In the genomic region with DNA sequence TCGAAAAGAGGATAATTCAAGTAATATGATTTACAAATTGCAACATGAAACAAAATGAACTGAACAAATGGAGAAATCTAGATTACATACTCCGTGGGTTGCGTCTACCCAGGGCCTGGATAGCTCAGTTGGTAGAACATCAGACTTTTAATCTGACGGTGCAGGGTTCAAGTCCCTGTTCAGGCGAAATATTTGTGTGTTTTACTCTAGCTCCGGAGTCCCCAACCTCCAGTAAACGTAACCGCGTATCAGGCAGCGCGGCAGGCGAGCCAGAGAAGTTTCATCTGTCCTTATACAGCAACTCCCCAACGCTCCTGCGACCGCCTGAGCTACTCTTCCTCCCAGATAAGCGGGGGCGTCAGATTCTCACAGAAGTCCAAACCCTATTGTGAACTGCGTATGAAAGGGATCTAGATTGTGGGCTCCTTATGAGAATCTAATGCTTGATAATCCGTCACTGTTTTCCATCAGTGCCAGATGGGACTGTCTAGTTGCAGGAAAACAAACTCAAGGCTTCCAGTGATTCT, we compare ENCODE assay signal across 8 cellular contexts.
DNase-seq lines count a peak whose midpoint lies in the region; ATAC-seq and TF ChIP-seq lines count a peak whose summit lies in the region.

No MANE protein-coding gene starts in this region.

- TF ChIP-seq CTCF in OCI-LY3 (IDR thresholded peaks at IDR 0.05; ENCODE audit: low read depth, low read length): no peak
- no peak for TF ChIP-seq CTCF in upper lobe of left lung (IDR thresholded peaks at IDR 0.05)

- ATAC-seq in esophagus mucosa (peak; percentile 26), HG03460 (IDR thresholded peaks at IDR 0.05; ENCODE audit: unreplicated experiment) (no peak), upper lobe of left lung (ENCODE audit: low FRiP score in 2 of 2) (no peak), left cardiac atrium (no peak)

- H3K27me3 ChIP-seq in OCI-LY3 (ENCODE audit: low read depth, low read length): no peaks in the 10 kb centered on the region
- peaks cover 0 to 8% (median 0%) of the 10 kb centered on the region in 4 donors for H3K27me3 ChIP-seq in upper lobe of left lung

- H2AFZ ChIP-seq in OCI-LY3 (ENCODE audit: low read depth, low read length): peak overlapping the region; percentile 39; the same call in 1 of the 2 replicates

- H3K4me1 ChIP-seq in OCI-LY3 (ENCODE audit: low read length): peaks cover 5% of the 10 kb centered on the region; the same call in 1 of the 2 replicates
- no peaks in the 10 kb centered on the region for H3K4me1 ChIP-seq in upper lobe of left lung

- DNase-seq in A172 (ENCODE audit: low spot score): peak; percentile 96
- DNase-seq in H4 (ENCODE audit: low spot score): peak; percentile 92
- DNase-seq in upper lobe of left lung: no peak
- no peak for DNase-seq in DMS79 (lab: John Stamatoyannopoulos, UW)
- no peak for DNase-seq in left cardiac atrium

- H3K36me3 ChIP-seq in OCI-LY3 (replicated peaks; ENCODE audit: low read depth, low read length) (no peaks in the 10 kb centered on the region), upper lobe of left lung (no peaks in the 10 kb centered on the region)

- no peaks in the 10 kb centered on the region for H3K9me3 ChIP-seq in OCI-LY3 (ENCODE audit: insufficient read depth, low read length)
- H3K9me3 ChIP-seq in upper lobe of left lung: peaks cover 9 to 12% (median 11%) of the 10 kb centered on the region in 4 donors

- intact Hi-C loops in left cardiac atrium (cut with DNase I): no loop called here

- peak overlapping the region; percentile 70 for H3K4me3 ChIP-seq in OCI-LY3 (ENCODE audit: low read length)
- no peak overlapping the region for H3K4me3 ChIP-seq in upper lobe of left lung

- no peak for TF ChIP-seq POLR2A in upper lobe of left lung (IDR thresholded peaks at IDR 0.05)

- no peaks in the 10 kb centered on the region for H4K20me1 ChIP-seq in OCI-LY3 (ENCODE audit: insufficient read depth, low read length)

- H3K4me2 ChIP-seq in OCI-LY3 (ENCODE audit: low read length): peak overlapping the region; percentile 75

- 4 to 13% methylated on average over 19 of the region's 19 CpGs for WGBS in upper lobe of left lung, 2 donors

- no peaks in the 10 kb centered on the region for H3K79me2 ChIP-seq in OCI-LY3 (ENCODE audit: low read length)

- H3K9ac ChIP-seq in OCI-LY3 (ENCODE audit: low read length): 0 out of 2 replicates have a peak overlapping the region, but pooled peaks have one; percentile 17

- TF ChIP-seq EP300 in upper lobe of left lung (IDR thresholded peaks at IDR 0.05): no peak

- H3K27ac ChIP-seq in OCI-LY3 (ENCODE audit: low read length): no peak overlapping the region
- H3K27ac ChIP-seq in upper lobe of left lung: no peak overlapping the region

Comparison
In these comparisons a context has a peak if more than half of its experiments do, and no peak if none do; other contexts are left out.
1. DNase-seq: peak in A172 (single experiment) and H4 (single experiment); none in upper lobe of left lung (0 of 2), DMS79 (single experiment) and left cardiac atrium (single experiment).